In the genomic region with DNA sequence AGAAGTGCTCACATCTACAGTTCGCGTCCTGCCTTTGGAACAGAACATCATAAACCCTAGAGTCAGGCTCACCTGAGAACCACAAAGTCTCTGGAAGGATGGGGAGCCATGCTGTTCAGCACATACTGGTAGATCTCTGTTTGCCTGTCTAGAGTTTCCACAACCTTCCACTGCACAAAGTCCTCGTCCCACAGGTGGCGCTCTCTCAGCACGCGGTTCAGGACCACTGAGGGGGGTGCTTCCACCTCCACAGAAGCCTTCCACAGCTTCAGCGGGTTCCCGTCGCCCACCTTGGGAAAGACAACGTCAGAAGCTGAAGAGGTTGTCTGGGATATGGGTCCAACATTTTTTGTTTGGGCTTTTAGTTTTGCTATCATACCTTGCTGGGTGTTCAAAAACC, we compare ENCODE assay signal across 10 cellular contexts.
A peak's percentile ranks its signal among the peaks of the same experiment; 100 is the strongest.
DNase-seq lines count a peak whose midpoint lies in the region; ATAC-seq and TF ChIP-seq lines count a peak whose summit lies in the region.
"Had no signal": no experiment of that assay in that cellular context is flagged by ENCODE, and none has a peak within 500 bp of the region (broad histone marks: within the 10 kb centered on the region; RNA-seq: fewer than 3 reads in every experiment).

No MANE protein-coding gene starts in this region.

- H3K27ac ChIP-seq in SJCRH30 = no peak overlapping the region

- no peaks in the 10 kb centered on the region for H3K4me1 ChIP-seq in SJCRH30

- TF ChIP-seq CTCF in AG09309 (IDR thresholded peaks at IDR 0.05; ENCODE audit: control insufficient read depth, insufficient read depth, low read depth, low read length, missing control alignments) = peak; percentile 32

- ATAC-seq in GM19324 (IDR thresholded peaks at IDR 0.05; ENCODE audit: low FRiP score, unreplicated experiment) (peak; percentile 30), HG02763 (IDR thresholded peaks at IDR 0.05; ENCODE audit: unreplicated experiment) (no peak), HG03460 (IDR thresholded peaks at IDR 0.05; ENCODE audit: unreplicated experiment) (no peak)
- ATAC-seq: left colon had no signal

- DNase-seq in AG09309 (ENCODE audit: low read depth) (no peak), SJCRH30 (peak; percentile 23 to 37), iPS-NIHi7 (ENCODE audit: extremely low spot score) (peak; percentile 49), NCI-H1694 (lab: John Stamatoyannopoulos, UW) (no peak), NOMO-1 treated with dmso at 0.1 percent for 144 hours (lab: John Stamatoyannopoulos, UW; ENCODE audit: unreplicated experiment) (no peak)
- DNase-seq: adrenal gland had no signal

- H3K4me3 ChIP-seq in AG09309 (ENCODE audit: control insufficient read depth, low read depth, low read length) (no peak overlapping the region), SJCRH30 (no peak overlapping the region)
- H3K4me3 ChIP-seq: adrenal gland had no signal

- no peaks in the 10 kb centered on the region for H3K9me3 ChIP-seq in SJCRH30 (replicated peaks)
- H3K9me3 ChIP-seq: adrenal gland had no signal

- peaks cover 85% of the 10 kb centered on the region for H3K36me3 ChIP-seq in SJCRH30

- no peaks in the 10 kb centered on the region for H3K27me3 ChIP-seq in SJCRH30
- H3K27me3 ChIP-seq: adrenal gland had no signal

Comparison
In these comparisons a context has a peak if more than half of its experiments do, and no peak if none do; other contexts are left out.
1. DNase-seq: peak in SJCRH30 (2 of 2) and iPS-NIHi7 (single experiment); none in AG09309 (single experiment), NCI-H1694 (single experiment) and NOMO-1 treated with dmso at 0.1 percent for 144 hours (single experiment).